ENCODE assay signal across 9 cellular contexts in the genomic region with DNA sequence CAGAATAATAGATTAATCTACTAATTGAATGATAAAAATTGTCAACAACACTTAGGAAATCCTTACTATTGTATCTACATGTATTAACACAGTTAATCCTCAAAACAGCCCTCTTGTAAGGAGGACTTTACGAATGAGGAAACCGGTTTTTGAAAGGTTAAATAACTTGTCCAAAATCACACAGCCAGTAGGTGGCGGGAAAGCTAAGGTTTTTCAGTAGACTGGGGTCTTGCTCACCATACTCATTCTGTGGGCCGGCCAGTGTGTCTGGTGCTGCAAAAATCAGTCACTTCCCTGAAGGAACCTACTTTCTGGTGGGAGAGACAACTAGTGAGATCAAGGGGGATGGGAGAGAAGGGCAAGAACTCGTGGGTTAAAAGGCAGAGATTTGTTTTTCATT. TPM values are rescaled to one million over a fixed set of nuclear protein-coding genes. Genes with fewer than 3 reads are reported as not detected.
A peak's percentile ranks its signal among the peaks of the same experiment; 100 is the strongest.
DNase-seq lines count a peak whose midpoint lies in the region; ATAC-seq and TF ChIP-seq lines count a peak whose summit lies in the region.
"Had no signal": no experiment of that assay in that cellular context is flagged by ENCODE, and none has a peak within 500 bp of the region (broad histone marks: within the 10 kb centered on the region; RNA-seq: fewer than 3 reads in every experiment).

No MANE protein-coding gene starts in this region.

- no peaks in the 10 kb centered on the region for H3K9me3 ChIP-seq in DOHH2 (ENCODE audit: control insufficient read depth, insufficient read depth, low read length)
- H3K9me3 ChIP-seq: ovary had no signal

- H3K4me1 ChIP-seq in DOHH2 (ENCODE audit: control insufficient read depth, low read length), result peaks cover 17% of the 10 kb centered on the region

- peaks cover 46% of the 10 kb centered on the region for H3K79me2 ChIP-seq in DOHH2 (ENCODE audit: control insufficient read depth, low read length)

- H3K9me3 Mint-ChIP-seq in WTC11, result no peaks in the 10 kb centered on the region

- peaks cover 24% of the 10 kb centered on the region for H3K36me3 Mint-ChIP-seq in WTC11

- H3K9me2 ChIP-seq in DOHH2 (replicated peaks; ENCODE audit: control insufficient read depth, low read length), result no peaks in the 10 kb centered on the region

- H3K4me3 Mint-ChIP-seq in WTC11, result no peak overlapping the region

- peaks cover 21% of the 10 kb centered on the region for H3K4me1 Mint-ChIP-seq in WTC11

- peak; percentile 63 for TF ChIP-seq CTCF in DOHH2 (IDR thresholded peaks at IDR 0.05; ENCODE audit: low read depth, low read length, poor library complexity, severe bottlenecking)
- no peak for TF ChIP-seq CTCF in WTC11 (IDR thresholded peaks at IDR 0.05)

- ATAC-seq in WTC11 (0 out of 2 replicates have a peak, but pooled peaks have one; percentile 2), HG02970 (IDR thresholded peaks at IDR 0.05; ENCODE audit: low FRiP score, unreplicated experiment) (no peak), GM18502 (IDR thresholded peaks at IDR 0.05; ENCODE audit: poor library complexity, unreplicated experiment) (no peak), HG02870 (IDR thresholded peaks at IDR 0.05; ENCODE audit: unreplicated experiment) (no peak)

- H3K36me3 ChIP-seq in DOHH2 (ENCODE audit: control insufficient read depth, low read length), result peaks cover 46% of the 10 kb centered on the region
- H3K36me3 ChIP-seq: ovary had no signal

- no peak overlapping the region for H3K4me2 ChIP-seq in DOHH2 (ENCODE audit: low read length)

- no peaks in the 10 kb centered on the region for H3K27me3 ChIP-seq in DOHH2 (ENCODE audit: control insufficient read depth, low read length)
- H3K27me3 ChIP-seq: ovary had no signal

- 0 out of 2 replicates have a peak, but pooled peaks cover 3% of the 10 kb centered on the region for H4K20me1 ChIP-seq in DOHH2 (ENCODE audit: control insufficient read depth, insufficient read depth, low read depth, low read length)

- H3K27me3 Mint-ChIP-seq in WTC11 (ENCODE audit: low read depth), result no peaks in the 10 kb centered on the region

- H3K4me3 ChIP-seq in DOHH2 (ENCODE audit: low read length), result no peak overlapping the region
- H3K4me3 ChIP-seq: ovary had no signal

- DNase-seq in HT1080 (ENCODE audit: low read depth) (peak; percentile 53), WTC11 (ENCODE audit: low spot score) (peak; percentile 55), kidney tubule cell (ENCODE audit: low spot score) (peak; percentile 36), DMS153 (lab: John Stamatoyannopoulos, UW) (no peak)

- H3K27ac Mint-ChIP-seq in WTC11, result no peak overlapping the region

- CTCF ChIA-PET in WTC11 (lab: Charles Lee), result interaction anchor here (0.9 to 2.0 kb wide), 7 partner anchors 21 to 173 kb away, joined by 3 to 12 read pairs (median 3); no protein-coding TSS in a partner anchor

- POLR2A ChIA-PET in WTC11 (lab: Charles Lee), result interaction anchor here (1.0 kb wide), 1 partner anchor 109 kb away, joined by 3 read pairs; no protein-coding TSS in a partner anchor

- no peak overlapping the region for H3K27ac ChIP-seq in DOHH2 (ENCODE audit: low read depth, low read length)
- H3K27ac ChIP-seq: ovary had no signal

- 0 out of 2 replicates have a peak, but pooled peaks cover 2% of the 10 kb centered on the region for H3F3A ChIP-seq in DOHH2 (ENCODE audit: control insufficient read depth, insufficient read depth)

TF ChIP-seq in WTC11, 78 proteins besides CTCF, POLR2A, EP300 and RAD21:
- TF ChIP-seq ZNF121 (CRISPR knock-in tag; IDR thresholded peaks at IDR 0.05) (0 out of 2 replicates have a peak, but pooled peaks have one; percentile 41), RORB (CRISPR knock-in tag; IDR thresholded peaks at IDR 0.05) (no peak)

RNA-seq across cellular contexts. Expression of a gene that starts 3.8 kb away (rescaled TPM):
- total RNA-seq in HT1080 (2014; rRNA removed; shearing (Covaris generic)), result 29.3 and 37.4 TPM in 2 replicates
- polyA plus RNA-seq in HT1080 (2015; cell fraction: cytosol; rRNA removed), result 32.3 and 35.4 TPM in 2 replicates
- 18.0 and 20.6 TPM in 2 replicates for polyA plus RNA-seq in HT1080 (2015; cell fraction: nucleus; rRNA removed)
- total RNA-seq in WTC11 (2021), result 26.2 to 30.9 TPM (median 29.4 TPM) in 3 replicates

RNA-seq across cellular contexts. Expression of a gene that starts 24.8 kb away (rescaled TPM):
- total RNA-seq in HT1080 (2014; rRNA removed; shearing (Covaris generic)), result 3.3 and 3.6 TPM in 2 replicates
- polyA plus RNA-seq in HT1080 (2015; cell fraction: cytosol; rRNA removed), result 5.0 and 6.3 TPM in 2 replicates
- 4.2 and 5.6 TPM in 2 replicates for polyA plus RNA-seq in HT1080 (2015; cell fraction: nucleus; rRNA removed)
- 5.4 to 5.9 TPM (median 5.6 TPM) in 3 replicates for total RNA-seq in WTC11 (2021)

RNA-seq across cellular contexts. Expression of a gene that starts 38.8 kb away (rescaled TPM):
- total RNA-seq in HT1080 (2014; rRNA removed; shearing (Covaris generic)), result 43.1 and 49.2 TPM in 2 replicates
- polyA plus RNA-seq in HT1080 (2015; cell fraction: cytosol; rRNA removed), result 28.6 and 34.1 TPM in 2 replicates
- polyA plus RNA-seq in HT1080 (2015; cell fraction: nucleus; rRNA removed), result 52.2 and 60.5 TPM in 2 replicates
- 59.4 to 64.4 TPM (median 61.9 TPM) in 3 replicates for total RNA-seq in WTC11 (2021)

RNA-seq across cellular contexts. Expression of a gene that starts 39.0 kb away (rescaled TPM):
- total RNA-seq in HT1080 (2014; rRNA removed; shearing (Covaris generic)), result 152 and 179 TPM in 2 replicates
- polyA plus RNA-seq in HT1080 (2015; cell fraction: cytosol; rRNA removed), result 159 and 179 TPM in 2 replicates
- 260 and 270 TPM in 2 replicates for polyA plus RNA-seq in HT1080 (2015; cell fraction: nucleus; rRNA removed)
- 59.7 to 64.7 TPM (median 62.2 TPM) in 3 replicates for total RNA-seq in WTC11 (2021)

RNA-seq across cellular contexts. Expression of a gene that starts 47.8 kb away (rescaled TPM):
- 34.7 and 45.9 TPM in 2 replicates for total RNA-seq in HT1080 (2014; rRNA removed; shearing (Covaris generic))
- polyA plus RNA-seq in HT1080 (2015; cell fraction: cytosol; rRNA removed), result 40.6 and 41.2 TPM in 2 replicates
- polyA plus RNA-seq in HT1080 (2015; cell fraction: nucleus; rRNA removed), result 12.1 and 18.4 TPM in 2 replicates
- 12.8 to 17.3 TPM (median 14.3 TPM) in 3 replicates for total RNA-seq in WTC11 (2021)
